18 cellular contexts compared by ENCODE assay signal in genomic region chr2:180146114-180146513, GRCh38.
DNase-seq lines count a peak whose midpoint lies in the region; ATAC-seq, FAIRE-seq and TF ChIP-seq lines count a peak whose summit lies in the region.
"Had no signal": no experiment of that assay in that cellular context is flagged by ENCODE, and none has a peak within 500 bp of the region (broad histone marks: within the 10 kb centered on the region; RNA-seq: fewer than 3 reads in every experiment).

No MANE protein-coding gene starts in this region.

- no peak overlapping the region for H3K56ac ChIP-seq in H9 (ENCODE audit: insufficient read length, low read depth, low read length)
- H3K56ac ChIP-seq in H1 (replicated peaks; ENCODE audit: insufficient read length, low read depth, low read length), result no peak overlapping the region

- H3K23me2 ChIP-seq in H9 (ENCODE audit: insufficient read length, low read depth, low read length, poor library complexity, severe bottlenecking) (no peaks in the 10 kb centered on the region), H1 (ENCODE audit: low read depth, low read length) (no peaks in the 10 kb centered on the region)

- no peaks in the 10 kb centered on the region for H4K20me1 ChIP-seq in H9 (ENCODE audit: control insufficient read depth, insufficient read depth, insufficient read length)
- no peaks in the 10 kb centered on the region for H4K20me1 ChIP-seq in H1 (replicated peaks in 1 of 2; ENCODE audit: control insufficient read depth in 1 of 2, insufficient read depth in 2 of 2, low read length in 2 of 2)
- H4K20me1 ChIP-seq: BLaER1 treated with 17β-estradiol and CSF1 and Interleukin-3, amounts not matched to agents 10 nM and 100 nM had no signal

- H3K4me3 ChIP-seq in HUES48 (ENCODE audit: low read depth, low read length), result peak overlapping the region; percentile 42; the same call in 1 of the 2 replicates
- H3K4me3 ChIP-seq in H1 (ENCODE audit: extremely low read depth in 1 of 4, insufficient read depth in 2 of 4, low read depth in 3 of 4, low read length in 4 of 4), result peak overlapping the region in 1 of 4 experiments; percentile 34; a peak in 1 of 8 replicates
- H3K4me3 ChIP-seq in parathyroid adenoma (ENCODE audit: low read depth, low read length), result no peak overlapping the region
- H3K4me3 ChIP-seq: BLaER1 treated with 17β-estradiol and CSF1 and Interleukin-3, amounts not matched to agents 10 nM and 100 nM; K562 had no signal

- H3K9ac ChIP-seq in H9 (ENCODE audit: extremely low read depth, insufficient read length, low read length) (no peak overlapping the region), HUES48 (ENCODE audit: low read depth, low read length) (no peak overlapping the region), H1 (replicated peaks in 1 of 4; ENCODE audit: extremely low read depth in 1 of 4, low read depth in 3 of 4, low read length in 3 of 4) (no peak overlapping the region), parathyroid adenoma (no peak overlapping the region)
- H3K9ac ChIP-seq: BLaER1 treated with 17β-estradiol and CSF1 and Interleukin-3, amounts not matched to agents 10 nM and 100 nM had no signal

- no peaks in the 10 kb centered on the region for H3K27me3 Mint-ChIP-seq in H9 (ENCODE audit: low read depth)
- H3K27me3 Mint-ChIP-seq: CD4-positive, CD25-positive, alpha-beta regulatory T cell had no signal

- TF ChIP-seq POLR2A in H1 (IDR thresholded peaks at IDR 0.05; ENCODE audit: control extremely low read depth in 1 of 2, low read depth in 2 of 2, low read length in 2 of 2) (no peak), GM12891 (IDR thresholded peaks at IDR 0.05; ENCODE audit: low read depth, low read length) (no peak)

- no peak for ATAC-seq in GM18858 (IDR thresholded peaks at IDR 0.05; ENCODE audit: unreplicated experiment)
- ATAC-seq: K562 had no signal

- H4K91ac ChIP-seq in H9 (ENCODE audit: insufficient read length, low read depth, low read length) (no peak overlapping the region), H1 (replicated peaks; ENCODE audit: insufficient read length, low read length) (no peak overlapping the region)

- no peaks in the 10 kb centered on the region for H3K9me3 Mint-ChIP-seq in H9
- H3K9me3 Mint-ChIP-seq: CD8-positive, alpha-beta memory T cell had no signal

- H3K27ac Mint-ChIP-seq in H9, result peak overlapping the region; percentile 97 to 98 (median 97); a peak in 6 of 7 replicates
- H3K27ac Mint-ChIP-seq: B cell; CD4-positive, CD25-positive, alpha-beta regulatory T cell; CD8-positive, alpha-beta memory T cell had no signal

- no peak overlapping the region for H3K27ac ChIP-seq in H9 (ENCODE audit: insufficient read length, low read depth, low read length)
- peak overlapping the region; percentile 87 for H3K27ac ChIP-seq in HUES48 (ENCODE audit: low read depth, low read length)
- no peak overlapping the region; the same call in 1 of the 2 replicates for H3K27ac ChIP-seq in H1 (ENCODE audit: low read depth, low read length)
- no peak overlapping the region for H3K27ac ChIP-seq in parathyroid adenoma
- H3K27ac ChIP-seq: BLaER1 treated with 17β-estradiol and CSF1 and Interleukin-3, amounts not matched to agents 10 nM and 100 nM had no signal

- H3K14ac ChIP-seq in H9 (ENCODE audit: insufficient read depth, low read length) (no peak overlapping the region), H1 (ENCODE audit: insufficient read length) (no peak overlapping the region)

- H2BK120ac ChIP-seq in H9 (ENCODE audit: low read depth, low read length, poor library complexity, severe bottlenecking) (no peak overlapping the region), H1 (replicated peaks; ENCODE audit: low read depth, low read length) (no peak overlapping the region)

- H3K23ac ChIP-seq in H9 (ENCODE audit: insufficient read length, low read depth, low read length) (no peak overlapping the region), H1 (ENCODE audit: insufficient read length) (no peak overlapping the region)

- no peaks in the 10 kb centered on the region for H3K36me3 ChIP-seq in HUES48 (ENCODE audit: control insufficient read depth, insufficient read depth, low read length)
- H3K36me3 ChIP-seq in H1 (ENCODE audit: control insufficient read depth in 2 of 4, insufficient read depth in 4 of 4, low read length in 3 of 4), result no peaks in the 10 kb centered on the region
- no peaks in the 10 kb centered on the region for H3K36me3 ChIP-seq in parathyroid adenoma (ENCODE audit: control insufficient read depth, insufficient read depth, low read length)
- H3K36me3 ChIP-seq: BLaER1 treated with 17β-estradiol and CSF1 and Interleukin-3, amounts not matched to agents 10 nM and 100 nM had no signal

- H3K18ac ChIP-seq in H9 (ENCODE audit: insufficient read length, low read depth, low read length), result no peak overlapping the region
- no peak overlapping the region; the same call in 1 of the 2 replicates for H3K18ac ChIP-seq in H1 (ENCODE audit: extremely low read depth, low read length)

- no peak overlapping the region for H2BK12ac ChIP-seq in H9 (ENCODE audit: insufficient read length, low read depth, low read length)
- no peak overlapping the region for H2BK12ac ChIP-seq in H1 (ENCODE audit: low read depth, low read length)

- H4K8ac ChIP-seq in H9 (replicated peaks; ENCODE audit: insufficient read length, low read depth, low read length) (no peak overlapping the region), H1 (ENCODE audit: extremely low read depth, insufficient read depth, low read length) (no peak overlapping the region)

- no peak overlapping the region for H2BK20ac ChIP-seq in H9 (ENCODE audit: low read depth, low read length, poor library complexity, severe bottlenecking)
- no peak overlapping the region for H2BK20ac ChIP-seq in H1 (ENCODE audit: low read length)

- no peak overlapping the region for H2AFZ ChIP-seq in H9 (ENCODE audit: low read length)
- no peak overlapping the region for H2AFZ ChIP-seq in H1 (ENCODE audit: low read length)
- H2AFZ ChIP-seq in parathyroid adenoma, result peak overlapping the region; percentile 56

- H3T11ph ChIP-seq in H9 (ENCODE audit: low read length), result no peak overlapping the region

- H3K27me3 ChIP-seq in H9 (ENCODE audit: insufficient read depth, low read length), result no peaks in the 10 kb centered on the region; the same call in 1 of the 2 replicates
- H3K27me3 ChIP-seq in HUES48 (ENCODE audit: control insufficient read depth, insufficient read depth, low read length), result no peaks in the 10 kb centered on the region
- H3K27me3 ChIP-seq in H1 (replicated peaks in 1 of 4; ENCODE audit: control insufficient read depth in 3 of 4, extremely low read depth in 1 of 4, insufficient read depth in 3 of 4, low read length in 3 of 4), result no peaks in the 10 kb centered on the region
- H3K27me3 ChIP-seq in parathyroid adenoma (ENCODE audit: control insufficient read depth, insufficient read depth, low read length), result no peaks in the 10 kb centered on the region
- H3K27me3 ChIP-seq: BLaER1 treated with 17β-estradiol and CSF1 and Interleukin-3, amounts not matched to agents 10 nM and 100 nM had no signal

- H3K4me1 ChIP-seq in H9 (ENCODE audit: insufficient read depth, low read length), result peaks cover 5% of the 10 kb centered on the region; the same call in 1 of the 2 replicates
- H3K4me1 ChIP-seq in HUES48 (ENCODE audit: control insufficient read depth, insufficient read depth, low read length), result peaks cover 49% of the 10 kb centered on the region
- H3K4me1 ChIP-seq in H1 (replicated peaks in 1 of 4; ENCODE audit: control insufficient read depth in 3 of 4, insufficient read depth in 4 of 4, low read length in 3 of 4), result peaks cover 2 to 10% (median 5%) of the 10 kb centered on the region in 4 experiments; a peak in 5 of 7 replicates
- peaks cover 8% of the 10 kb centered on the region for H3K4me1 ChIP-seq in parathyroid adenoma
- H3K4me1 ChIP-seq: BLaER1 treated with 17β-estradiol and CSF1 and Interleukin-3, amounts not matched to agents 10 nM and 100 nM; Caco-2 had no signal

- H2BK5ac ChIP-seq in H9 (ENCODE audit: insufficient read length, low read length) (no peak overlapping the region), H1 (ENCODE audit: low read depth, low read length) (no peak overlapping the region)

- no peaks in the 10 kb centered on the region; a peak in 2 of 7 replicates for H3K36me3 Mint-ChIP-seq in H9 (ENCODE audit: insufficient read depth in 1 of 3, low read depth in 3 of 3)
- H3K36me3 Mint-ChIP-seq: CD4-positive, CD25-positive, alpha-beta regulatory T cell; CD8-positive, alpha-beta memory T cell had no signal

- DNase-seq in H9 (no peak), H1 (ENCODE audit: low read depth in 1 of 2, low spot score in 2 of 2) (no peak), GM12891 (ENCODE audit: insufficient read length, low spot score) (no peak), foreskin melanocyte (no peak)
- DNase-seq: Caco-2; CD4-positive, CD25-positive, alpha-beta regulatory T cell; CD8-positive, alpha-beta memory T cell; DMS79; GDM1; IMR-90 had no signal

- no peaks in the 10 kb centered on the region for H3K79me1 ChIP-seq in H9 (ENCODE audit: insufficient read depth, low read depth, low read length, poor library complexity, severe bottlenecking)
- no peaks in the 10 kb centered on the region for H3K79me1 ChIP-seq in H1 (ENCODE audit: low read depth, low read length)

- H3K4me1 Mint-ChIP-seq in H9, result peaks cover 44 to 50% of the 10 kb centered on the region in 2 experiments
- H3K4me1 Mint-ChIP-seq: B cell; CD4-positive, CD25-positive, alpha-beta regulatory T cell; CD8-positive, alpha-beta memory T cell had no signal

- no peak for TF ChIP-seq EP300 in H1 (IDR thresholded peaks at IDR 0.05; ENCODE audit: borderline replicate concordance in 1 of 2, low read depth in 2 of 2, low read length in 2 of 2)

- POLR2A ChIA-PET in H1 (lab: Charles Lee; ENCODE audit: partially characterized antibody), result no interaction called here

- FAIRE-seq in H1 (lab: Jason Lieb, UNC) (no peak), GM12891 (lab: Jason Lieb, UNC) (no peak)
- FAIRE-seq: D721Med, HTR-8/SVneo, K562 had no signal

- H3K4ac ChIP-seq in H9 (ENCODE audit: low read depth, low read length), result no peak overlapping the region
- no peak overlapping the region for H3K4ac ChIP-seq in H1 (replicated peaks; ENCODE audit: insufficient read length, low read depth, low read length)

- H3K4me2 ChIP-seq in H9 (ENCODE audit: insufficient read depth, insufficient read length, low read length) (no peak overlapping the region), H1 (ENCODE audit: insufficient read depth in 1 of 2, low read depth in 2 of 2, low read length in 2 of 2) (peak overlapping the region in 1 of 2 experiments; percentile 31; a peak in 1 of 4 replicates), parathyroid adenoma (ENCODE audit: low read length) (no peak overlapping the region)
- H3K4me2 ChIP-seq: BLaER1 treated with 17β-estradiol and CSF1 and Interleukin-3, amounts not matched to agents 10 nM and 100 nM had no signal

- CTCF ChIA-PET in H1 (lab: Charles Lee; ENCODE audit: partially characterized antibody), result interaction anchor here (0.8 to 1.8 kb wide), 2 partner anchors 20 to 214 kb away, joined by 3 to 4 read pairs; no protein-coding TSS in a partner anchor

- TF ChIP-seq CTCF in H9 (conservative IDR thresholded peaks at IDR 0.05), result no peak
- no peak for TF ChIP-seq CTCF in H1 (IDR thresholded peaks at IDR 0.05; ENCODE audit: control extremely low read depth in 1 of 3, insufficient read depth in 1 of 3, low read depth in 1 of 3, low read length in 3 of 3)
- TF ChIP-seq CTCF in parathyroid adenoma (IDR thresholded peaks at IDR 0.05), result no peak

- H3K79me2 ChIP-seq in H9 (ENCODE audit: insufficient read depth, low read length) (no peaks in the 10 kb centered on the region), H1 (ENCODE audit: control insufficient read depth in 1 of 2, insufficient read depth in 2 of 2, low read length in 2 of 2) (no peaks in the 10 kb centered on the region), parathyroid adenoma (no peaks in the 10 kb centered on the region)

- no peak overlapping the region for H3K4me3 Mint-ChIP-seq in H9
- H3K4me3 Mint-ChIP-seq: B cell; CD4-positive, CD25-positive, alpha-beta regulatory T cell; CD8-positive, alpha-beta memory T cell had no signal

- H2BK15ac ChIP-seq in H9 (ENCODE audit: low read depth, low read length) (no peak overlapping the region), H1 (ENCODE audit: low read length) (no peak overlapping the region)

- no peak for TF ChIP-seq RAD21 in H1 (IDR thresholded peaks at IDR 0.05 in 1 of 2, conservative IDR thresholded peaks at IDR 0.05 in 1 of 2; ENCODE audit: low read depth in 2 of 2, low read length in 2 of 2)

- WGBS in H9 (ENCODE audit: extremely low coverage, insufficient read length, low lambda C conversion rate), result no CpG with 5 or more reads among the region's 1 CpG
- WGBS in H1 (ENCODE audit: extremely low coverage in 1 of 2, insufficient coverage in 1 of 2, insufficient read length in 1 of 2, insufficient replicate concordance in 2 of 2, low coverage in 1 of 2, low lambda C conversion rate in 2 of 2, missing lambda C conversion rate in 1 of 2), 2 experiments, result 61% methylated on average over 1 of the region's 1 CpG; no CpG with 5 or more reads in 1 of the 2 experiments

- H2AK5ac ChIP-seq in H9 (ENCODE audit: insufficient read length, low read length) (no peak overlapping the region), H1 (ENCODE audit: low read depth, low read length) (no peak overlapping the region)

- no peaks in the 10 kb centered on the region for H3K9me3 ChIP-seq in H9 (ENCODE audit: control insufficient read depth, low read depth, low read length)
- no peaks in the 10 kb centered on the region for H3K9me3 ChIP-seq in HUES48 (ENCODE audit: control insufficient read depth, insufficient read depth, low read length)
- no peaks in the 10 kb centered on the region for H3K9me3 ChIP-seq in H1 (ENCODE audit: insufficient read depth in 2 of 2, low read depth in 1 of 2, low read length in 1 of 2)
- no peaks in the 10 kb centered on the region for H3K9me3 ChIP-seq in parathyroid adenoma (ENCODE audit: control insufficient read depth, low read length)
- H3K9me3 ChIP-seq: BLaER1 treated with 17β-estradiol and CSF1 and Interleukin-3, amounts not matched to agents 10 nM and 100 nM; Caco-2 had no signal

- no peak overlapping the region for H4K5ac ChIP-seq in H9 (ENCODE audit: insufficient read length, low read depth, low read length)
- H4K5ac ChIP-seq in H1 (ENCODE audit: insufficient read length, low read depth, low read length), result peak overlapping the region; percentile 90
